1 cellular context compared by ENCODE assay signal in the genomic region with DNA sequence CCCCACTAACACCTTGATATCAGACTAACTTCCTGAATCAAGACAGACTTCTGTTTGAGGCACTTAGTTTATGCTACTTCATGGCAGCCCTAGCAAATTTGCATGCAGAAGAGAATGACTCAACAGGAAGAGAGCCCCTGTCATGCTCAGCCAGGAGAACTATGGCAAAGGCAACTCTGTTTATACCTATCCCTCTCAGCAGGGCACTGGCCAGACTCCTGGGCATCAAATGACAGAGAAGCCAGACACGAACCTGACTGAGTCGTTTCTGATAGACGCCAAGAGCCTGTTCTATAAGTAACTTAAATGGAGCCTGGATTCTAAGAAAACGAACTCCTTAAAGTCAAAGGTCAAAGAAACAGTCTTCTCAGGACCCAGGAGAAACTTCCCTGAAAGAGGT.
A peak's percentile ranks its signal among the peaks of the same experiment; 100 is the strongest.
TF ChIP-seq lines count a peak whose summit lies in the region.

No MANE protein-coding gene starts in this region.

TF ChIP-seq in K562, 482 proteins besides CTCF, POLR2A, EP300 and RAD21 (continued from another document and continues in another):
- TF ChIP-seq, protein P1, sequence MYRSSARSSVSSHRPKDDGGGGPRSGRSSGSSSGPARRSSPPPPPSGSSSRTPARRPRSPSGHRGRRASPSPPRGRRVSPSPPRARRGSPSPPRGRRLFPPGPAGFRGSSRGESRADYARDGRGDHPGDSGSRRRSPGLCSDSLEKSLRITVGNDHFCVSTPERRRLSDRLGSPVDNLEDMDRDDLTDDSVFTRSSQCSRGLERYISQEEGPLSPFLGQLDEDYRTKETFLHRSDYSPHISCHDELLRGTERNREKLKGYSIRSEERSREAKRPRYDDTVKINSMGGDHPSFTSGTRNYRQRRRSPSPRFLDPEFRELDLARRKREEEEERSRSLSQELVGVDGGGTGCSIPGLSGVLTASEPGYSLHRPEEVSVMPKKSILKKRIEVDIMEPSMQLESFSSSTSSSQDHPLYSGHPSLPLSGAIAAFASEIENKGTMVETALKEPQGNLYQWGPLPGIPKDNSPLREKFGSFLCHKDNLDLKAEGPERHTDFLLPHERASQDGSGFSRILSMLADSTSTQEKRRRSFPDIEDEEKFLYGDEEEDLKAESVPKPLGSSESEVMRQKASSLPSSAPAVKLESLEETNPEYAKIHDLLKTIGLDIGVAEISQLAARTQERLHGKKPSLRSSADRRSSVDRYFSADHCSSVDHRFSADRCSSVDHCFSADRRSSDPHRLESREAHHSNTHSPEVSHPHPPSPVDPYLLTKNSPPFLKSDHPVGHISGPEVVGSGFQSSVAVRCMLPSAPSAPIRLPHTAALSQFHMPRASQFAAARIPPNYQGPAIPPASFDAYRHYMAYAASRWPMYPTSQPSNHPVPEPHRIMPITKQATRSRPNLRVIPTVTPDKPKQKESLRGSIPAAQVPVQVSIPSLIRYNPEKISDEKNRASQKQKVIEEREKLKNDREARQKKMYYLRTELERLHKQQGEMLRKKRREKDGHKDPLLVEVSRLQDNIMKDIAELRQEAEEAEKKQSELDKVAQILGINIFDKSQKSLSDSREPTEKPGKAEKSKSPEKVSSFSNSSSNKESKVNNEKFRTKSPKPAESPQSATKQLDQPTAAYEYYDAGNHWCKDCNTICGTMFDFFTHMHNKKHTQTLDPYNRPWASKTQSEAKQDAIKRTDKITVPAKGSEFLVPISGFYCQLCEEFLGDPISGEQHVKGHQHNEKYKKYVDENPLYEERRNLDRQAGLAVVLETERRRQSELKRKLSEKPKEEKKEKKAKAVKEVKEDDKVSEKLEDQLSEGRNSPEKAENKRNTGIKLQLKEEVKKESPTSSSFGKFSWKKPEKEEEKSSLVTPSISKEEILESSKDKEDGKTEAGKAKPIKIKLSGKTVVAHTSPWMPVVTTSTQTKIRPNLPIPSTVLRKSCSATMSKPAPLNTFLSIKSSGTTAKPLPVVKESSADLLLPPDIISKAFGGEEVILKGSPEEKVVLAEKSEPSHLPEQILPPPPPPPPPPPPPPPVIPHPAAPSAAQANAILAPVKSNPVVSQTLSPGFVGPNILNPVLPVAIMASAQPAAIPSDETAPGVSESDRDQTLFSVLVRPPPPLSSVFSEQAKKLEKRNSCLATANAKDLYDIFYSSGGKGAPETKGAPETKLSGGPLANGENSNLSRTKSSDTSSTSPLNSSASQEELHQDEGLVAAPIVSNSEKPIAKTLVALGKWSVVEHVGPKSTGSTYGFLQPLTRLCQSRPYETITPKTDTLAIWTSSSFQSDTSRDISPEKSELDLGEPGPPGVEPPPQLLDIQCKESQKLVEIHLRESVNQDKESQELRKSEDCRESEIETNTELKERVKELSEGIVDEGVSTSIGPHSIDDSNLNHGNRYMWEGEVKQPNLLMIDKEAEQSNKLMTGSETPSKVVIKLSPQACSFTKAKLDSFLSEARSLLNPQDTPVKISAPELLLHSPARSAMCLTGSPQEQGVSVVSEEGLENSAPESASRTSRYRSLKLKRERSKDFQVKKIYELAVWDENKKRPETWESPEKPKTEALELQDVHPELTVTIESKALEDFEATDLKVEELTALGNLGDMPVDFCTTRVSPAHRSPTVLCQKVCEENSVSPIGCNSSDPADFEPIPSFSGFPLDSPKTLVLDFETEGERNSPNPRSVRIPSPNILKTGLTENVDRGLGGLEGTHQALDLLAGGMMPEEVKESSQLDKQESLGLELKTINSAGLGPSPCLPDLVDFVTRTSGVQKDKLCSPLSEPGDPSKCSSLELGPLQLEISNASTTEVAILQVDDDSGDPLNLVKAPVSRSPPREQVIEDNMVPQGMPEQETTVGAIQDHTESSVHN (IDR thresholded peaks at IDR 0.05; ENCODE audit: borderline replicate concordance in 1 of 2, low read depth in 1 of 2), result no peak
- TF ChIP-seq, protein P2, sequence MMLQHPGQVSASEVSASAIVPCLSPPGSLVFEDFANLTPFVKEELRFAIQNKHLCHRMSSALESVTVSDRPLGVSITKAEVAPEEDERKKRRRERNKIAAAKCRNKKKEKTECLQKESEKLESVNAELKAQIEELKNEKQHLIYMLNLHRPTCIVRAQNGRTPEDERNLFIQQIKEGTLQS (IDR thresholded peaks at IDR 0.05), result peak; percentile 45; the same call in 1 of the 2 replicates
- TF ChIP-seq, protein P2 (CRISPR knock-in tag; conservative IDR thresholded peaks at IDR 0.05), result no peak
- TF ChIP-seq NELFE (IDR thresholded peaks at IDR 0.05; ENCODE audit: insufficient read depth, insufficient read length) (no peak), PRMT5 (CRISPR knock-in tag; IDR thresholded peaks at IDR 0.05) (no peak), NCOA6 (IDR thresholded peaks at IDR 0.05) (no peak), STAT5B (CRISPR knock-in tag; IDR thresholded peaks at IDR 0.05) (no peak), ZNF253 (CRISPR knock-in tag; conservative IDR thresholded peaks at IDR 0.05) (no peak), MTA3 (IDR thresholded peaks at IDR 0.05; ENCODE audit: borderline replicate concordance) (no peak), ZNF785 (CRISPR knock-in tag; IDR thresholded peaks at IDR 0.05) (no peak), EGR1 (conservative IDR thresholded peaks at IDR 0.05) (no peak), RBBP5 (IDR thresholded peaks at IDR 0.05; ENCODE audit: borderline replicate concordance, insufficient read depth, low read length, poor library complexity, severe bottlenecking) (no peak), TCF3 (CRISPR knock-in tag; IDR thresholded peaks at IDR 0.05) (no peak), ZNF232 (CRISPR knock-in tag; IDR thresholded peaks at IDR 0.05) (no peak), NFATC3 (IDR thresholded peaks at IDR 0.05) (no peak), ZNF830 (CRISPR knock-in tag; IDR thresholded peaks at IDR 0.05) (no peak), NRF1 (conservative IDR thresholded peaks at IDR 0.05 in 1 of 2, IDR thresholded peaks at IDR 0.05 in 1 of 2) (peak; percentile 32 to 48; a peak in 3 of 4 replicates), HEY1 (CRISPR knock-in tag; IDR thresholded peaks at IDR 0.05; ENCODE audit: borderline replicate concordance) (no peak), KDM5B (IDR thresholded peaks at IDR 0.05; ENCODE audit: insufficient replicate concordance, low read depth, low read length) (no peak), HOXB6 (CRISPR knock-in tag; IDR thresholded peaks at IDR 0.05; ENCODE audit: borderline replicate concordance) (no peak), ZFP30 (CRISPR knock-in tag; IDR thresholded peaks at IDR 0.05; ENCODE audit: borderline replicate concordance) (no peak), RHOXF2B (CRISPR knock-in tag; conservative IDR thresholded peaks at IDR 0.05) (no peak), L3MBTL2 (IDR thresholded peaks at IDR 0.05) (no peak), NR2C1 (IDR thresholded peaks at IDR 0.05) (0 out of 2 replicates have a peak, but pooled peaks have one; percentile 13), NR2C1 (tag; IDR thresholded peaks at IDR 0.05) (no peak), KAT8 (IDR thresholded peaks at IDR 0.05; ENCODE audit: low read depth) (no peak), ZSCAN29 (IDR thresholded peaks at IDR 0.05) (no peak), TOE1 (IDR thresholded peaks at IDR 0.05; ENCODE audit: borderline replicate concordance) (no peak), TOE1 (CRISPR knock-in tag; IDR thresholded peaks at IDR 0.05; ENCODE audit: borderline replicate concordance, low read depth) (no peak), DIDO1 (tag; IDR thresholded peaks at IDR 0.05; ENCODE audit: low read depth) (no peak), TEAD1 (CRISPR knock-in tag; IDR thresholded peaks at IDR 0.05) (no peak), MAFG (tag; conservative IDR thresholded peaks at IDR 0.05) (peak; percentile 36; the same call in 1 of the 2 replicates), ATF1 (CRISPR knock-in tag; IDR thresholded peaks at IDR 0.05) (no peak), ATF1 (tag; IDR thresholded peaks at IDR 0.05) (no peak), ZNF224 (CRISPR knock-in tag; IDR thresholded peaks at IDR 0.05) (no peak), ZNF589 (CRISPR knock-in tag; IDR thresholded peaks at IDR 0.05; ENCODE audit: low read depth) (peak; percentile 55; the same call in 1 of the 2 replicates), JUN (IDR thresholded peaks at IDR 0.05; ENCODE audit: borderline replicate concordance, low read depth, low read length) (0 out of 2 replicates have a peak, but pooled peaks have one; percentile 15), JUN (CRISPR knock-in tag; IDR thresholded peaks at IDR 0.05; ENCODE audit: borderline replicate concordance) (no peak), MCM7 (IDR thresholded peaks at IDR 0.05) (no peak), ZEB2 (IDR thresholded peaks at IDR 0.05) (no peak), ZNF79 (CRISPR knock-in tag; IDR thresholded peaks at IDR 0.05; ENCODE audit: low read depth) (no peak)
- TF ChIP-seq, protein P3, sequence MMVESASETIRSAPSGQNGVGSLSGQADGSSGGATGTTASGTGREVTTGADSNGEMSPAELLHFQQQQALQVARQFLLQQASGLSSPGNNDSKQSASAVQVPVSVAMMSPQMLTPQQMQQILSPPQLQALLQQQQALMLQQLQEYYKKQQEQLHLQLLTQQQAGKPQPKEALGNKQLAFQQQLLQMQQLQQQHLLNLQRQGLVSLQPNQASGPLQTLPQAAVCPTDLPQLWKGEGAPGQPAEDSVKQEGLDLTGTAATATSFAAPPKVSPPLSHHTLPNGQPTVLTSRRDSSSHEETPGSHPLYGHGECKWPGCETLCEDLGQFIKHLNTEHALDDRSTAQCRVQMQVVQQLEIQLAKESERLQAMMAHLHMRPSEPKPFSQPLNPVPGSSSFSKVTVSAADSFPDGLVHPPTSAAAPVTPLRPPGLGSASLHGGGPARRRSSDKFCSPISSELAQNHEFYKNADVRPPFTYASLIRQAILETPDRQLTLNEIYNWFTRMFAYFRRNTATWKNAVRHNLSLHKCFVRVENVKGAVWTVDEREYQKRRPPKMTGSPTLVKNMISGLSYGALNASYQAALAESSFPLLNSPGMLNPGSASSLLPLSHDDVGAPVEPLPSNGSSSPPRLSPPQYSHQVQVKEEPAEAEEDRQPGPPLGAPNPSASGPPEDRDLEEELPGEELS (CRISPR knock-in tag; IDR thresholded peaks at IDR 0.05; ENCODE audit: borderline replicate concordance), result no peak
- TF ChIP-seq, protein P4, sequence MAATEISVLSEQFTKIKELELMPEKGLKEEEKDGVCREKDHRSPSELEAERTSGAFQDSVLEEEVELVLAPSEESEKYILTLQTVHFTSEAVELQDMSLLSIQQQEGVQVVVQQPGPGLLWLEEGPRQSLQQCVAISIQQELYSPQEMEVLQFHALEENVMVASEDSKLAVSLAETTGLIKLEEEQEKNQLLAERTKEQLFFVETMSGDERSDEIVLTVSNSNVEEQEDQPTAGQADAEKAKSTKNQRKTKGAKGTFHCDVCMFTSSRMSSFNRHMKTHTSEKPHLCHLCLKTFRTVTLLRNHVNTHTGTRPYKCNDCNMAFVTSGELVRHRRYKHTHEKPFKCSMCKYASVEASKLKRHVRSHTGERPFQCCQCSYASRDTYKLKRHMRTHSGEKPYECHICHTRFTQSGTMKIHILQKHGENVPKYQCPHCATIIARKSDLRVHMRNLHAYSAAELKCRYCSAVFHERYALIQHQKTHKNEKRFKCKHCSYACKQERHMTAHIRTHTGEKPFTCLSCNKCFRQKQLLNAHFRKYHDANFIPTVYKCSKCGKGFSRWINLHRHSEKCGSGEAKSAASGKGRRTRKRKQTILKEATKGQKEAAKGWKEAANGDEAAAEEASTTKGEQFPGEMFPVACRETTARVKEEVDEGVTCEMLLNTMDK (IDR thresholded peaks at IDR 0.05; ENCODE audit: borderline replicate concordance, insufficient read depth, low read depth, low read length, poor library complexity, severe bottlenecking), result no peak
- TF ChIP-seq, protein P5, sequence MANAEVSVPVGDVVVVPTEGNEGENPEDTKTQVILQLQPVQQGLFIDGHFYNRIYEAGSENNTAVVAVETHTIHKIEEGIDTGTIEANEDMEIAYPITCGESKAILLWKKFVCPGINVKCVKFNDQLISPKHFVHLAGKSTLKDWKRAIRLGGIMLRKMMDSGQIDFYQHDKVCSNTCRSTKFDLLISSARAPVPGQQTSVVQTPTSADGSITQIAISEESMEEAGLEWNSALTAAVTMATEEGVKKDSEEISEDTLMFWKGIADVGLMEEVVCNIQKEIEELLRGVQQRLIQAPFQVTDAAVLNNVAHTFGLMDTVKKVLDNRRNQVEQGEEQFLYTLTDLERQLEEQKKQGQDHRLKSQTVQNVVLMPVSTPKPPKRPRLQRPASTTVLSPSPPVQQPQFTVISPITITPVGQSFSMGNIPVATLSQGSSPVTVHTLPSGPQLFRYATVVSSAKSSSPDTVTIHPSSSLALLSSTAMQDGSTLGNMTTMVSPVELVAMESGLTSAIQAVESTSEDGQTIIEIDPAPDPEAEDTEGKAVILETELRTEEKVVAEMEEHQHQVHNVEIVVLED (CRISPR knock-in tag; IDR thresholded peaks at IDR 0.05), result no peak
- TF ChIP-seq, protein P6, sequence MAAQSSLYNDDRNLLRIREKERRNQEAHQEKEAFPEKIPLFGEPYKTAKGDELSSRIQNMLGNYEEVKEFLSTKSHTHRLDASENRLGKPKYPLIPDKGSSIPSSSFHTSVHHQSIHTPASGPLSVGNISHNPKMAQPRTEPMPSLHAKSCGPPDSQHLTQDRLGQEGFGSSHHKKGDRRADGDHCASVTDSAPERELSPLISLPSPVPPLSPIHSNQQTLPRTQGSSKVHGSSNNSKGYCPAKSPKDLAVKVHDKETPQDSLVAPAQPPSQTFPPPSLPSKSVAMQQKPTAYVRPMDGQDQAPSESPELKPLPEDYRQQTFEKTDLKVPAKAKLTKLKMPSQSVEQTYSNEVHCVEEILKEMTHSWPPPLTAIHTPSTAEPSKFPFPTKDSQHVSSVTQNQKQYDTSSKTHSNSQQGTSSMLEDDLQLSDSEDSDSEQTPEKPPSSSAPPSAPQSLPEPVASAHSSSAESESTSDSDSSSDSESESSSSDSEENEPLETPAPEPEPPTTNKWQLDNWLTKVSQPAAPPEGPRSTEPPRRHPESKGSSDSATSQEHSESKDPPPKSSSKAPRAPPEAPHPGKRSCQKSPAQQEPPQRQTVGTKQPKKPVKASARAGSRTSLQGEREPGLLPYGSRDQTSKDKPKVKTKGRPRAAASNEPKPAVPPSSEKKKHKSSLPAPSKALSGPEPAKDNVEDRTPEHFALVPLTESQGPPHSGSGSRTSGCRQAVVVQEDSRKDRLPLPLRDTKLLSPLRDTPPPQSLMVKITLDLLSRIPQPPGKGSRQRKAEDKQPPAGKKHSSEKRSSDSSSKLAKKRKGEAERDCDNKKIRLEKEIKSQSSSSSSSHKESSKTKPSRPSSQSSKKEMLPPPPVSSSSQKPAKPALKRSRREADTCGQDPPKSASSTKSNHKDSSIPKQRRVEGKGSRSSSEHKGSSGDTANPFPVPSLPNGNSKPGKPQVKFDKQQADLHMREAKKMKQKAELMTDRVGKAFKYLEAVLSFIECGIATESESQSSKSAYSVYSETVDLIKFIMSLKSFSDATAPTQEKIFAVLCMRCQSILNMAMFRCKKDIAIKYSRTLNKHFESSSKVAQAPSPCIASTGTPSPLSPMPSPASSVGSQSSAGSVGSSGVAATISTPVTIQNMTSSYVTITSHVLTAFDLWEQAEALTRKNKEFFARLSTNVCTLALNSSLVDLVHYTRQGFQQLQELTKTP (IDR thresholded peaks at IDR 0.05; ENCODE audit: low read depth in 1 of 2, partially characterized antibody in 2 of 2), result no peak
